Comparison of ENCODE assay signal across 9 cellular contexts in the genomic region with DNA sequence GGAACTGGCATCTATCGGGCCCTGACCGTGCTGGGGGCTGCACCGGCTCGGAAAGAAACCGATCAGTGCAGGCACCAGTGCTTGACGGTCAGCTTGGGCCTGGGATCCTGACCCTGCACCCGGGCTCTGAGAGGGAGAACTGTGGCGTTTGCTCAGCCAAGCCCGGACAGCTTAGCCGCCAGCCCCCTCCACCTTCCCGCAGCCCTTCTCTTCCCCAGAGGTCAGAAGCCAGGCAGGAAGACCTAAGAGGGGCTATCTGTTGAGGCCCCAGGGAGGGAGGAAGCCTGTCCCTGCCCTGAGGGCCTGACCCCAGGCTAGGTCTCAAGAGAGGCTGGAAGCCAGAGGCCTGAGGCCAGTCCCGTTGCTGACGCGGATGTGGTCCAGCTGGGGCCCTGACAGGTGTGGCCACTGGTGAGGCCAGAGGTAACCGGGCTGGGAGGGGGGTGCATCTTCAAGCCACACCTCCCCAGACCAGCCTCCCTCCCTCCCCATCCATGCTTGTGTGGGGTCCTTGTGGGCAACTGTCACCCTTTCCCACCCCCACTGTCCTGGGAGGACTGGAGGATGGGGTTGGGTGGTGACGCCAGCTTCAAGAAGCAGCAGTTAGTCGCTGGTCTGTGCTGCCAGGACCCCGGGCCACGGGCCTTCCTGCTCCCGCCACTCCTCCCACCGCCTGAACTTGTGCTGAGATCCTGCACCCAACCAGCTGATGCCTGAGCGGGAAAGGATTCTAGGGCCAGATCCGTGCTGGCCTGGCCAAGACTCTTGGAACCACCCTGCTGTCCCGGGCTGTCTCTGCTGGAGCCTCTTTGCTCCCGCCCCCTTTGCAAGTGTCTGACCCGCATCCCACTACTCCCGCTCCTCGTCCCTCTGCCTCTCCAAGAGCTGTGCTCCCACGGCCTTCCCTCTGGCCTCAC. TPM values are rescaled to one million over a fixed set of nuclear protein-coding genes. Genes with fewer than 3 reads are reported as not detected.
DNase-seq lines count a peak whose midpoint lies in the region; ATAC-seq and TF ChIP-seq lines count a peak whose summit lies in the region.
"Had no signal": no experiment of that assay in that cellular context is flagged by ENCODE, and none has a peak within 500 bp of the region (broad histone marks: within the 10 kb centered on the region; RNA-seq: fewer than 3 reads in every experiment).

No MANE protein-coding gene starts in this region.

- peaks cover 14 to 39% (median 15%) of the 10 kb centered on the region in 3 donors for H3K4me1 Mint-ChIP-seq in CD8-positive, alpha-beta memory T cell

- H3K4me2 ChIP-seq in parathyroid adenoma (ENCODE audit: low read length): no peak overlapping the region

- H3K4me3 Mint-ChIP-seq in CD8-positive, alpha-beta memory T cell: peak overlapping the region; percentile 50 to 84 (median 67)

- CTCF ChIA-PET in CD8-positive, alpha-beta memory T cell (lab: Charles Lee): interaction anchor here (5.0 kb wide), 1 partner anchor 20 kb away, joined by 19 read pairs; no protein-coding TSS in a partner anchor

- no peaks in the 10 kb centered on the region for H3K9me3 Mint-ChIP-seq in CD8-positive, alpha-beta memory T cell

- no peak overlapping the region for H3K9ac ChIP-seq in parathyroid adenoma

- H3K27me3 ChIP-seq in CD8-positive, alpha-beta memory T cell (ENCODE audit: insufficient read depth, low read length, poor library complexity, severe bottlenecking): peaks cover 4% of the 10 kb centered on the region
- H3K27me3 ChIP-seq in Peyer's patch (peaks cover 0 to 10% of the 10 kb centered on the region in 2 donors), parathyroid adenoma (ENCODE audit: control insufficient read depth, insufficient read depth, low read length) (no peaks in the 10 kb centered on the region)

- ATAC-seq in GM19452 (IDR thresholded peaks at IDR 0.05; ENCODE audit: unreplicated experiment) (no peak), left colon (no peak)

- in situ Hi-C loops in GM13977 (cut with MboI; ENCODE audit: low pct_unique_long_range_greater_than_20kb, low sequenced_read_pairs, unreplicated experiment): no loop called here

- POLR2A ChIA-PET in CD8-positive, alpha-beta memory T cell (lab: Charles Lee): interaction anchor here (1.4 kb wide), 1 partner anchor 20 kb away, joined by 4 read pairs; no protein-coding TSS in a partner anchor

- H3K27me3 Mint-ChIP-seq in CD8-positive, alpha-beta memory T cell: peaks cover 2 to 17% of the 10 kb centered on the region in 2 donors

- intact Hi-C loops in left colon (cut with DNase I, micrococcal nuclease): no loop called here

- DNase-seq in CD8-positive, alpha-beta memory T cell: no peak
- DNase-seq in Peyer's patch (no peak), fibroblast of peridontal ligament (ENCODE audit: extremely low read depth) (peak; percentile 47), left colon (no peak), NCI-H1930 (lab: John Stamatoyannopoulos, UW) (no peak), GM13977 (ENCODE audit: low spot score) (no peak)
- DNase-seq: activated CD8-positive, alpha-beta memory T cell treated with anti-CD3 and anti-CD28 coated beads, Interleukin-2, amount 50 U/mL, for 48 hours had no signal

- TF ChIP-seq CTCF in Peyer's patch (IDR thresholded peaks at IDR 0.05): no peak
- TF ChIP-seq CTCF in parathyroid adenoma (IDR thresholded peaks at IDR 0.05): no peak
- no peak for TF ChIP-seq CTCF in GM13977 (IDR thresholded peaks at IDR 0.05; ENCODE audit: extremely low read depth, insufficient read depth, missing control alignments)

- TF ChIP-seq POLR2A in Peyer's patch (IDR thresholded peaks at IDR 0.05): no peak

- peak overlapping the region in 6 of 8 donors; percentile 61 to 97 (median 66) for H3K27ac Mint-ChIP-seq in CD8-positive, alpha-beta memory T cell

- H3K36me3 Mint-ChIP-seq in CD8-positive, alpha-beta memory T cell: no peaks in the 10 kb centered on the region

- no peaks in the 10 kb centered on the region for H3K36me3 ChIP-seq in CD8-positive, alpha-beta memory T cell (ENCODE audit: insufficient read depth, low read length)
- H3K36me3 ChIP-seq in Peyer's patch (peaks cover 0 to 8% (median 0%) of the 10 kb centered on the region in 3 donors), parathyroid adenoma (ENCODE audit: control insufficient read depth, insufficient read depth, low read length) (no peaks in the 10 kb centered on the region)

- no peak overlapping the region for H3K4me3 ChIP-seq in CD8-positive, alpha-beta memory T cell (ENCODE audit: low read length)
- H3K4me3 ChIP-seq in Peyer's patch (no peak overlapping the region), parathyroid adenoma (ENCODE audit: low read depth, low read length) (peak overlapping the region; percentile 5)

- H3K79me2 ChIP-seq in parathyroid adenoma: peaks cover 6% of the 10 kb centered on the region

- no peak overlapping the region for H3K27ac ChIP-seq in CD8-positive, alpha-beta memory T cell (ENCODE audit: low read depth, low read length)
- peak overlapping the region in 3 of 4 donors; percentile 12 to 53 (median 52) for H3K27ac ChIP-seq in Peyer's patch
- H3K27ac ChIP-seq in parathyroid adenoma: no peak overlapping the region

- H3K9me3 ChIP-seq in CD8-positive, alpha-beta memory T cell (ENCODE audit: low read length): no peaks in the 10 kb centered on the region
- H3K9me3 ChIP-seq in Peyer's patch (no peaks in the 10 kb centered on the region), parathyroid adenoma (ENCODE audit: control insufficient read depth, low read length) (no peaks in the 10 kb centered on the region)

- H3K4me1 ChIP-seq in CD8-positive, alpha-beta memory T cell (ENCODE audit: insufficient read depth, low read length): peaks cover 25% of the 10 kb centered on the region
- H3K4me1 ChIP-seq in Peyer's patch: peaks cover 2 to 71% (median 28%) of the 10 kb centered on the region in 4 donors
- H3K4me1 ChIP-seq in parathyroid adenoma: no peaks in the 10 kb centered on the region

- no peak overlapping the region for H2AFZ ChIP-seq in parathyroid adenoma

RNA-seq across cellular contexts. Expression of gene DVL1, which starts 2.6 kb away (rescaled TPM):
- total RNA-seq in CD8-positive, alpha-beta memory T cell: 10 to 100 TPM; 39.7 to 41.1 TPM
- polyA plus RNA-seq in CD8-positive, alpha-beta memory T cell: 1.6 TPM
- total RNA-seq in Peyer's patch (100 to 1,000 TPM in 3 of 4 donors, 10 to 100 TPM in 1; 76.0 to 196 (median 164) TPM), left colon (10 to 100 TPM; 57.2 to 69.0 TPM)

RNA-seq across cellular contexts. Expression of gene MXRA8, which starts 6.6 kb away (rescaled TPM):
- total RNA-seq in CD8-positive, alpha-beta memory T cell: under 1 TPM; 0.26 to 0.29 TPM
- 0.61 TPM for polyA plus RNA-seq in CD8-positive, alpha-beta memory T cell
- total RNA-seq in Peyer's patch (10 to 100 TPM; 11.7 to 56.1 (median 35.6) TPM), left colon (10 to 100 TPM in 1 of 2 donors, 1 to 10 TPM in 1; 8.5 to 20.7 TPM)

RNA-seq across cellular contexts. Expression of gene TAS1R3, which starts 20.7 kb away (rescaled TPM):
- under 1 TPM; 0.53 to 0.62 TPM for total RNA-seq in CD8-positive, alpha-beta memory T cell
- 0.28 TPM for polyA plus RNA-seq in CD8-positive, alpha-beta memory T cell
- 1 to 10 TPM; 2.1 to 5.8 (median 3.0) TPM for total RNA-seq in Peyer's patch
- total RNA-seq in left colon: under 1 TPM; 0.67 to 0.89 TPM

RNA-seq across cellular contexts. Expression of gene AURKAIP1, which starts 23.2 kb away (rescaled TPM):
- total RNA-seq in CD8-positive, alpha-beta memory T cell: 100 to 1,000 TPM; 159 to 169 TPM
- polyA plus RNA-seq in CD8-positive, alpha-beta memory T cell: 157 TPM
- total RNA-seq in Peyer's patch: 100 to 1,000 TPM; 122 to 172 (median 134) TPM
- total RNA-seq in left colon: 100 to 1,000 TPM; 175 to 212 TPM

RNA-seq across cellular contexts. Expression of gene CPTP, which starts 27.2 kb away (rescaled TPM):
- 10 to 100 TPM; 17.6 to 18.3 TPM for total RNA-seq in CD8-positive, alpha-beta memory T cell
- polyA plus RNA-seq in CD8-positive, alpha-beta memory T cell: 23.6 TPM
- 10 to 100 TPM; 10.7 to 94.0 (median 84.6) TPM for total RNA-seq in Peyer's patch
- 10 to 100 TPM; 67.3 to 86.7 TPM for total RNA-seq in left colon

Comparison
In these comparisons a context has a peak if more than half of its experiments do, and no peak if none do; other contexts are left out.
1. H3K27ac ChIP-seq: peak in Peyer's patch (3 of 4); none in CD8-positive, alpha-beta memory T cell (single experiment) and parathyroid adenoma (single experiment).
2. RNA of gene MXRA8, which starts 6.6 kb away (total RNA-seq): 11.7 to 56.1 TPM in Peyer's patch and 8.5 to 20.7 TPM in left colon; 0.26 to 0.29 TPM in CD8-positive, alpha-beta memory T cell; every median in the first group is over 4 times any median in the second.